In genomic region chr2:33013684-33014110, GRCh38 we compare ENCODE assay signal across 1 cellular context.
TF ChIP-seq lines count a peak whose summit lies in the region.

No MANE protein-coding gene starts in this region.

TF ChIP-seq in A549, 52 proteins besides CTCF, POLR2A, EP300 and RAD21 (continued from another document):
- TF ChIP-seq PBX3 (IDR thresholded peaks at IDR 0.05): no peak
- TF ChIP-seq JUN (IDR thresholded peaks at IDR 0.05): no peak
- TF ChIP-seq TP53 (CRISPR knock-in tag; IDR thresholded peaks at IDR 0.05): no peak
- TF ChIP-seq REST (IDR thresholded peaks at IDR 0.05): no peak
- TF ChIP-seq, protein P1, sequence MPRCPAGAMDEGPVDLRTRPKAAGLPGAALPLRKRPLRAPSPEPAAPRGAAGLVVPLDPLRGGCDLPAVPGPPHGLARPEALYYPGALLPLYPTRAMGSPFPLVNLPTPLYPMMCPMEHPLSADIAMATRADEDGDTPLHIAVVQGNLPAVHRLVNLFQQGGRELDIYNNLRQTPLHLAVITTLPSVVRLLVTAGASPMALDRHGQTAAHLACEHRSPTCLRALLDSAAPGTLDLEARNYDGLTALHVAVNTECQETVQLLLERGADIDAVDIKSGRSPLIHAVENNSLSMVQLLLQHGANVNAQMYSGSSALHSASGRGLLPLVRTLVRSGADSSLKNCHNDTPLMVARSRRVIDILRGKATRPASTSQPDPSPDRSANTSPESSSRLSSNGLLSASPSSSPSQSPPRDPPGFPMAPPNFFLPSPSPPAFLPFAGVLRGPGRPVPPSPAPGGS (IDR thresholded peaks at IDR 0.05): no peak
- TF ChIP-seq NPAS2 (CRISPR knock-in tag; IDR thresholded peaks at IDR 0.05; ENCODE audit: borderline replicate concordance): no peak
TF ChIP-seq in A549: peak in this region for 0.
